In genomic region chr1:8228253-8228652, GRCh38 we compare ENCODE assay signal across 33 cellular contexts.
"Had no signal": no experiment of that assay in that cellular context is flagged by ENCODE, and none has a peak within 500 bp of the region (broad histone marks: within the 10 kb centered on the region; RNA-seq: fewer than 3 reads in every experiment).

No MANE protein-coding gene starts in this region.

- H3K4me3 ChIP-seq: ascending aorta, cardiac muscle cell, PC-9 had no signal

- H3K27ac ChIP-seq: ascending aorta, cardiac muscle cell, KMS-11, PC-9, WERI-Rb-1 had no signal

- ATAC-seq: activated CD8-positive, alpha-beta T cell treated with anti-CD3 and anti-CD28 coated beads for 36 hours; activated T-cell treated with anti-CD3 and anti-CD28 coated beads, Interleukin-2, amount 50 U/mL, for 72 hours had no signal

- H2AFZ ChIP-seq: PC-9 had no signal

- H3K36me3 Mint-ChIP-seq: activated naive CD4-positive, alpha-beta T cell treated with anti-CD3 and anti-CD28 coated beads, Interleukin-2, amount 50 U/mL, for 24 hours had no signal

- H3K27me3 ChIP-seq: ascending aorta, cardiac muscle cell had no signal

- H3K9me3 Mint-ChIP-seq: activated naive CD4-positive, alpha-beta T cell treated with anti-CD3 and anti-CD28 coated beads, Interleukin-2, amount 50 U/mL, for 24 hours had no signal

- H3K9me3 ChIP-seq: ascending aorta had no signal

- H3K27ac Mint-ChIP-seq: activated CD4-positive, alpha-beta T cell treated with anti-CD3 and anti-CD28 coated beads, Interleukin-2, amount 10 ng/mL, durations not matched to agents 24 days and 14 days; activated CD8-positive, alpha-beta T cell treated with anti-CD3 and anti-CD28 coated beads for 36 hours; activated naive CD8-positive, alpha-beta T cell treated with anti-CD3 and anti-CD28 coated beads, Interleukin-2, amount 10 ng/mL, durations not matched to agents 7 days and 5 days; activated T-helper 2 cell treated with anti-CD3 and anti-CD28 coated beads, Interferon-gamma antibody, Interleukin-2, Interleukin-4, amounts not matched to agents 10 μg/mL and 5 μg/mL and 100 μg/mL, durations not matched to agents 14 hours and 24 hours and 36 hours had no signal

- H3K4me3 Mint-ChIP-seq: activated CD4-positive, alpha-beta T cell treated with anti-CD3 and anti-CD28 coated beads, Interleukin-2, amount 10 ng/mL, durations not matched to agents 24 days and 14 days; activated CD8-positive, alpha-beta T cell treated with anti-CD3 and anti-CD28 coated beads for 36 hours; activated naive CD4-positive, alpha-beta T cell treated with anti-CD3 and anti-CD28 coated beads, Interleukin-2, amount 50 U/mL, for 24 hours; activated naive CD8-positive, alpha-beta T cell treated with anti-CD3 and anti-CD28 coated beads, Interleukin-2, amount 10 ng/mL, durations not matched to agents 7 days and 5 days; activated T-cell treated with anti-CD3 and anti-CD28 coated beads, Interleukin-2, amount 50 U/mL, for 72 hours; central memory CD8-positive, alpha-beta T cell had no signal

- H3K4me1 ChIP-seq: ascending aorta had no signal

- H3K9ac ChIP-seq: KMS-11 had no signal

- H3K36me3 ChIP-seq: ascending aorta, cardiac muscle cell, WERI-Rb-1 had no signal

- H3K4me2 ChIP-seq: KMS-11, PC-9 had no signal

- DNase-seq: activated CD4-positive, alpha-beta T cell treated with anti-CD3 and anti-CD28 coated beads, Interleukin-2, amount 10 ng/mL, durations not matched to agents 24 days and 14 days; activated CD4-positive, alpha-beta T cell treated with anti-CD3 and anti-CD28 coated beads, Interleukin-2, amount 50 U/mL, for 4 hours; activated CD8-positive, alpha-beta T cell treated with anti-CD3 and anti-CD28 coated beads for 36 hours; activated gamma-delta T cell; activated naive CD4-positive, alpha-beta T cell treated with Interleukin-2 at 50 U/mL for 16 hours; activated naive CD8-positive, alpha-beta T cell treated with anti-CD3 and anti-CD28 coated beads, Interleukin-2, amount 10 ng/mL, durations not matched to agents 7 days and 5 days; activated T-cell treated with anti-CD3 and anti-CD28 coated beads, Interleukin-2, amount 50 U/mL, for 1 hour; activated T-cell treated with anti-CD3 and anti-CD28 coated beads, Interleukin-2, amount 50 U/mL, for 72 hours; amygdala; MM.1S; MV-4-11; NCI-H1092; NCI-H1436 treated with DMSO at 0.1 percent for 48 hours; NCI-H1694 treated with DMSO at 0.1 percent for 48 hours; NCI-H2029 treated with DMSO at 0.1 percent for 48 hours; NCI-H2107; NCI-H2171; NCI-H510A; NCI-H526; NCI-H748 treated with DMSO at 0.1 percent for 48 hours; PC-9; Right ventricle myocardium superior; SW 1271; T-helper 1 cell; T-helper 2 cell; T1000; WERI-Rb-1 had no signal
